22 cellular contexts compared by ENCODE assay signal in the genomic region with DNA sequence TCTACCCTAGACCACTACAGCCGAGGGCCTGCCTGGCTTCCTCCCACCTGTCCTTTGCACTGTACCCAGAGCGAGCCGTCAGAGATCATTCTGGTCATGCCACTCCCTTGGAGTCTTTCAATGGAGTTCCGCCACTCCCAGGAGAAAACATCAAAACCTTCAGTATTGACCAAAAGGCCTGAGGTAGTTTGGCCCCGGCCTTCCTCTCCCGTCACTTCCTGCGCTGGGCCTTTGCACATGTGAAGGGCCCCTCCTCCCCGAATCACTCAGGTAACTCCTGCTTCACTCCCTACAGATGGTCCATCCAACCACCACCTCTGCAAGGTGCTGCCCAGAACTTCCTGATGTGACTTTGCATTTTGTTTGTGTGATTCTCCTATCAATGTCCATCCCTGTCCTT.
"Had no signal": no experiment of that assay in that cellular context is flagged by ENCODE, and none has a peak within 500 bp of the region (broad histone marks: within the 10 kb centered on the region; RNA-seq: fewer than 3 reads in every experiment).

No MANE protein-coding gene starts in this region.

- H3K27me3 ChIP-seq: breast epithelium, heart right ventricle, tibial artery had no signal

- ATAC-seq: heart right ventricle, left colon, mucosa of descending colon, T-cell, WTC11 had no signal

- H3K4me1 ChIP-seq: breast epithelium, prostate gland had no signal

- DNase-seq: activated CD4-positive, alpha-beta T cell treated with anti-CD3 and anti-CD28 coated beads, Interleukin-2, amount 50 U/mL, for 48 hours; activated naive CD4-positive, alpha-beta T cell treated with Interleukin-2 at 50 U/mL for 16 hours; activated naive CD8-positive, alpha-beta T cell treated with anti-CD3 and anti-CD28 coated beads for 36 hours; activated T-cell treated with anti-CD3 and anti-CD28 coated beads, Interleukin-2, amount 50 U/mL, for 48 hours; cortex of kidney; endodermal cell; heart right ventricle; left colon; mucosa of descending colon; stimulated activated CD4-positive, alpha-beta T cell treated with anti-CD3 and anti-CD28 coated beads, Interleukin-4, amount 100 ng/mL, for 4 hours; T-cell; tibial artery had no signal

- H3K36me3 ChIP-seq: breast epithelium had no signal

- H3K27me3 Mint-ChIP-seq: activated naive CD8-positive, alpha-beta T cell treated with anti-CD3 and anti-CD28 coated beads for 36 hours; memory B cell; stimulated activated naive CD8-positive, alpha-beta T cell treated with anti-CD3 and anti-CD28 coated beads, Interleukin-15, Interleukin-2, amounts not matched to agents 100 ng/mL and 50 ng/mL, for 24 hours; T-cell had no signal

- H3K27ac Mint-ChIP-seq: activated naive CD8-positive, alpha-beta T cell treated with anti-CD3 and anti-CD28 coated beads for 36 hours; endodermal cell; memory B cell; stimulated activated naive CD8-positive, alpha-beta T cell treated with anti-CD3 and anti-CD28 coated beads, Interleukin-15, Interleukin-2, amounts not matched to agents 100 ng/mL and 50 ng/mL, for 24 hours; T-cell; T-helper 2 cell treated with Interferon-gamma antibody and Interleukin-4, amounts not matched to agents 5 μg/mL and 100 μg/mL, for 36 hours; WTC11 had no signal

- H3K4me3 Mint-ChIP-seq: activated naive CD8-positive, alpha-beta T cell treated with anti-CD3 and anti-CD28 coated beads for 36 hours; endodermal cell; memory B cell; neural crest cell; stimulated activated naive CD8-positive, alpha-beta T cell treated with anti-CD3 and anti-CD28 coated beads, Interleukin-15, Interleukin-2, amounts not matched to agents 100 ng/mL and 50 ng/mL, for 24 hours; T-cell; T-helper 2 cell treated with Interferon-gamma antibody and Interleukin-4, amounts not matched to agents 5 μg/mL and 100 μg/mL, for 36 hours; WTC11 had no signal

- FAIRE-seq: astrocyte, keratinocyte had no signal

- H3K9me3 Mint-ChIP-seq: activated naive CD8-positive, alpha-beta T cell treated with anti-CD3 and anti-CD28 coated beads for 36 hours; endodermal cell; memory B cell; neural crest cell; stimulated activated naive CD8-positive, alpha-beta T cell treated with anti-CD3 and anti-CD28 coated beads, Interleukin-15, Interleukin-2, amounts not matched to agents 100 ng/mL and 50 ng/mL, for 24 hours; T-cell; T-helper 2 cell treated with Interferon-gamma antibody and Interleukin-4, amounts not matched to agents 5 μg/mL and 100 μg/mL, for 36 hours; WTC11 had no signal

- H3K9me3 ChIP-seq: breast epithelium, heart right ventricle, mucosa of descending colon, prostate gland, tibial artery had no signal

- H3K4me3 ChIP-seq: breast epithelium, heart right ventricle, mucosa of descending colon, prostate gland, tibial artery had no signal

- H3K4me1 Mint-ChIP-seq: endodermal cell, WTC11 had no signal

- H3K27ac ChIP-seq: breast epithelium, epithelial cell of prostate, heart right ventricle, prostate gland, tibial artery had no signal
